Comparison of ENCODE assay signal across 17 cellular contexts in genomic region chr11:6229911-6230310, GRCh38. TPM values are rescaled to one million over a fixed set of nuclear protein-coding genes. Genes with fewer than 3 reads are reported as not detected.
DNase-seq lines count a peak whose midpoint lies in the region; ATAC-seq, FAIRE-seq and TF ChIP-seq lines count a peak whose summit lies in the region.
"Had no signal": no experiment of that assay in that cellular context is flagged by ENCODE, and none has a peak within 500 bp of the region (broad histone marks: within the 10 kb centered on the region; RNA-seq: fewer than 3 reads in every experiment).

No MANE protein-coding gene starts in this region.

- no peak for TF ChIP-seq RAD21 in K562 (CRISPR knock-in tag; conservative IDR thresholded peaks at IDR 0.05 in 1 of 2, IDR thresholded peaks at IDR 0.05 in 1 of 2)

- H3K4me1 Mint-ChIP-seq in natural killer cell: peaks cover 90 to 97% of the 10 kb centered on the region in 2 donors

- no peaks in the 10 kb centered on the region for H3K27me3 Mint-ChIP-seq in natural killer cell (ENCODE audit: low read depth in 2 of 2)
- H3K27me3 Mint-ChIP-seq: IgD-negative memory B cell had no signal

- peaks cover 70% of the 10 kb centered on the region for H3K79me2 ChIP-seq in K562 (ENCODE audit: control insufficient read depth, insufficient read depth, low read length)

- H3K36me3 Mint-ChIP-seq in natural killer cell: no peaks in the 10 kb centered on the region

- no peak overlapping the region for H3K4me3 ChIP-seq in K562
- H3K4me3 ChIP-seq: prostate gland had no signal

- H3K27ac ChIP-seq in K562 (ENCODE audit: extremely low read depth, low read depth, low read length): no peak overlapping the region
- H3K27ac ChIP-seq: prostate gland had no signal

- POLR2A ChIA-PET in K562 (lab: Yijun Ruan, JAX): interaction anchor here (0.6 to 1.4 kb wide), 3 partner anchors 15 to 452 kb away, joined by 3 read pairs; no protein-coding TSS in a partner anchor

- peak overlapping the region; percentile 77 to 89 for H3K27ac Mint-ChIP-seq in natural killer cell
- H3K27ac Mint-ChIP-seq: IgD-negative memory B cell had no signal

- H3K4me1 ChIP-seq in K562 (replicated peaks in 1 of 2; ENCODE audit: control insufficient read depth in 2 of 2, insufficient read depth in 2 of 2, low read length in 2 of 2): peaks cover 0 to 44% of the 10 kb centered on the region in 2 experiments; a peak in 4 of 5 replicates
- H3K4me1 ChIP-seq: prostate gland had no signal

- peaks cover 10% of the 10 kb centered on the region for H4K20me1 ChIP-seq in K562 (replicated peaks; ENCODE audit: control insufficient read depth, insufficient read depth, low read length)

- DNase-seq in NOMO-1 (lab: John Stamatoyannopoulos, UW; ENCODE audit: unreplicated experiment in 2 of 2) (peak; percentile 43 to 58), NOMO-1 treated with dmso at 0.1 percent for 144 hours (lab: John Stamatoyannopoulos, UW; ENCODE audit: unreplicated experiment) (no peak), KBM-7 (peak; percentile 51), K562 (ENCODE audit: extremely low read depth in 1 of 4, low spot score in 3 of 4) (no peak), natural killer cell (no peak), DMS153 treated with DMSO at 0.1 percent for 48 hours (lab: John Stamatoyannopoulos, UW; ENCODE audit: unreplicated experiment) (no peak)
- DNase-seq: activated CD4-positive, CD25-positive, alpha-beta regulatory T cell; aorta; NCI-H1436 had no signal

- ATAC-seq in K562: no peak
- ATAC-seq in natural killer cell: no peak
- no peak for ATAC-seq in GM21737 (IDR thresholded peaks at IDR 0.05; ENCODE audit: unreplicated experiment)
- ATAC-seq in HG02642 (IDR thresholded peaks at IDR 0.05; ENCODE audit: poor library complexity, unreplicated experiment): no peak

- H3K36me3 ChIP-seq in K562 (ENCODE audit: control insufficient read depth, insufficient read depth, low read length): peaks cover 3% of the 10 kb centered on the region; the same call in 1 of the 3 replicates
- H3K36me3 ChIP-seq: prostate gland had no signal

- WGBS in K562 (ENCODE audit: insufficient coverage, low coverage, missing lambda C conversion rate): 14% methylated on average over 2 of the region's 2 CpGs

- peak overlapping the region; percentile 35 for H3K4me2 ChIP-seq in K562 (ENCODE audit: insufficient read depth, low read length)

- no peaks in the 10 kb centered on the region for H3K27me3 ChIP-seq in K562 (ENCODE audit: control insufficient read depth in 2 of 2, insufficient read depth in 2 of 2, low read length in 2 of 2)

- BruUV-seq in K562 (replicated peaks; lab: Mats Ljungman, UMichigan): no TSS peak

- FAIRE-seq in K562 (lab: Jason Lieb, UNC): no peak
- FAIRE-seq: keratinocyte had no signal

- CTCF ChIA-PET in K562 (lab: Yijun Ruan, JAX; ENCODE audit: low intra/inter-chr PET ratio): no interaction called here

- peak overlapping the region; percentile 89 for H3K4me3 Mint-ChIP-seq in natural killer cell

- H3K9me3 ChIP-seq in K562 (replicated peaks; ENCODE audit: control insufficient read depth, insufficient read depth, low read depth, low read length): no peaks in the 10 kb centered on the region
- H3K9me3 ChIP-seq: prostate gland had no signal

- no peak for TF ChIP-seq POLR2A in K562 (conservative IDR thresholded peaks at IDR 0.05)

- intact Hi-C loops in K562 (cut with micrococcal nuclease) (no loop called here), natural killer cell (cut with micrococcal nuclease) (loop anchor here (10.0 kb wide), 1 partner anchor 545 kb away; the partner anchor contains the start of genes TRIM22 and TRIM5)

- H3K9me3 Mint-ChIP-seq in natural killer cell: peaks cover 0 to 2% of the 10 kb centered on the region in 2 donors
- H3K9me3 Mint-ChIP-seq: IgD-negative memory B cell had no signal

- peaks cover 7% of the 10 kb centered on the region for H3K9me1 ChIP-seq in K562 (ENCODE audit: control insufficient read depth, insufficient read depth, low read length)

- in situ Hi-C loops in KBM-7 (cut with MboI; ENCODE audit: low pct_unique_long_range_greater_than_20kb, low sequenced_read_pairs): no loop called here
- in situ Hi-C loops in K562 (cut with MboI): no loop called here

- no peak overlapping the region for H2AFZ ChIP-seq in K562 (ENCODE audit: low read depth, low read length)

- TF ChIP-seq CTCF in K562 (IDR thresholded peaks at IDR 0.05 in 2 of 3, conservative IDR thresholded peaks at IDR 0.05 in 1 of 3; ENCODE audit: insufficient read depth in 2 of 3, low read depth in 1 of 3, low read length in 3 of 3) (no peak), natural killer cell (IDR thresholded peaks at IDR 0.05) (no peak)

- TF ChIP-seq EP300 in K562 (IDR thresholded peaks at IDR 0.05; ENCODE audit: low read length): no peak

- H3K9ac ChIP-seq in K562 (ENCODE audit: insufficient read depth in 1 of 2, low read depth in 2 of 2, low read length in 2 of 2): peak overlapping the region in 1 of 2 experiments; percentile 4; a peak in 1 of 4 replicates

RNA-seq across cellular contexts. Expression of gene FHIP1B, which starts 4.5 kb away (rescaled TPM):
- 52.8 and 87.9 TPM in 2 replicates for total RNA-seq in K562 (2011; cell fraction: chromatin; rRNA removed; ENCODE audit: low replicate concordance)
- total RNA-seq in K562 (2011; cell fraction: nucleolus; rRNA removed): 55.5 and 59.0 TPM in 2 replicates
- 70.2 and 97.8 TPM in 2 replicates for total RNA-seq in K562 (2011; cell fraction: nucleoplasm; rRNA removed)
- total RNA-seq in K562 (2014; rRNA removed): 10.4 and 19.6 TPM in 2 replicates
- total RNA-seq in K562 (2014; rRNA removed; fragmentation: Illumina TruSeq; extraction: Trizol): 6.6 and 8.4 TPM in 2 replicates
- total RNA-seq in K562 (2015; rRNA removed; fragmentation: Illumina TruSeq; extraction: Trizol): 11.2 and 15.6 TPM in 2 replicates
- 20.1 and 21.0 TPM in 2 replicates for total RNA-seq in K562 (2021)
- 24.7 and 33.9 TPM in 2 replicates for polyA plus RNA-seq in K562 (2011; rRNA removed)
- 37.0 and 55.6 TPM in 2 replicates for polyA plus RNA-seq in K562 (2011; cell fraction: cytosol; rRNA removed)
- polyA plus RNA-seq in K562 (2011; cell fraction: nucleus; rRNA removed): 212 and 288 TPM in 2 replicates
- polyA plus RNA-seq in K562 (2012): 12.7 and 23.3 TPM in 2 replicates
- polyA plus RNA-seq in K562 (2014; fragmentation: Illumina TruSeq; extraction: Trizol): 15.6 and 23.3 TPM in 2 replicates
- polyA plus RNA-seq in K562 (2014; fragmentation: Nextera tagmentation; extraction: Ambion mirVana): 1 to 10 TPM in 1 of 2 experiments, under 1 TPM in 1; 0.94 to 1.1 TPM
- polyA plus RNA-seq in K562 (2014; rRNA removed): 24.3 TPM in 2 replicates
- 20.4 and 20.5 TPM in 2 replicates for polyA minus RNA-seq in K562 (2011; rRNA and poly(A)+ RNA removed)
- polyA minus RNA-seq in K562 (2011; cell fraction: cytosol; rRNA and poly(A)+ RNA removed): 11.6 and 17.8 TPM in 2 replicates
- 45.2 and 53.0 TPM in 2 replicates for polyA minus RNA-seq in K562 (2011; cell fraction: nucleus; rRNA and poly(A)+ RNA removed)
- total RNA-seq in natural killer cell: 10 to 100 TPM; 50.6 to 76.9 (median 58.4) TPM

RNA-seq across cellular contexts. Expression of gene CNGA4, which starts 9.0 kb away (rescaled TPM):
- 0.56 TPM in 1 of 2 replicates, not detected in the other for total RNA-seq in K562 (2011; cell fraction: chromatin; rRNA removed; ENCODE audit: low replicate concordance)
- total RNA-seq in K562 (2011; cell fraction: nucleolus; rRNA removed): not detected in 2 replicates
- total RNA-seq in K562 (2011; cell fraction: nucleoplasm; rRNA removed): not detected in 2 replicates
- 0.09 and 0.16 TPM in 2 replicates for total RNA-seq in K562 (2014; rRNA removed)
- total RNA-seq in K562 (2014; rRNA removed; fragmentation: Illumina TruSeq; extraction: Trizol): not detected in 2 replicates
- not detected in 2 replicates for total RNA-seq in K562 (2015; rRNA removed; fragmentation: Illumina TruSeq; extraction: Trizol)
- not detected in 2 replicates for total RNA-seq in K562 (2021)
- 0.04 and 0.09 TPM in 2 replicates for polyA plus RNA-seq in K562 (2011; rRNA removed)
- polyA plus RNA-seq in K562 (2011; cell fraction: cytosol; rRNA removed): 0.06 and 0.28 TPM in 2 replicates
- 0.25 and 0.30 TPM in 2 replicates for polyA plus RNA-seq in K562 (2011; cell fraction: nucleus; rRNA removed)
- 0.09 and 0.18 TPM in 2 replicates for polyA plus RNA-seq in K562 (2012)
- 0.06 TPM in 1 of 2 replicates, not detected in the other for polyA plus RNA-seq in K562 (2014; fragmentation: Illumina TruSeq; extraction: Trizol)
- not detected for polyA plus RNA-seq in K562 (2014; fragmentation: Nextera tagmentation; extraction: Ambion mirVana)
- 0.05 TPM in 1 of 2 replicates, not detected in the other for polyA plus RNA-seq in K562 (2014; rRNA removed)
- 0.12 TPM in 1 of 2 replicates, not detected in the other for polyA minus RNA-seq in K562 (2011; rRNA and poly(A)+ RNA removed)
- polyA minus RNA-seq in K562 (2011; cell fraction: cytosol; rRNA and poly(A)+ RNA removed): not detected in 2 replicates
- polyA minus RNA-seq in K562 (2011; cell fraction: nucleus; rRNA and poly(A)+ RNA removed): 0.22 and 0.27 TPM in 2 replicates
- total RNA-seq in natural killer cell: under 1 TPM; 0.35 to 0.50 (median 0.39) TPM
- total RNA-seq: A172, epithelial cell of proximal tubule had no signal
- polyA plus RNA-seq: IgD-negative memory B cell had no signal

RNA-seq across cellular contexts. Expression of gene C11orf42, which starts 24.6 kb away (rescaled TPM):
- not detected in 2 replicates for total RNA-seq in K562 (2011; cell fraction: chromatin; rRNA removed; ENCODE audit: low replicate concordance)
- not detected in 2 replicates for total RNA-seq in K562 (2011; cell fraction: nucleolus; rRNA removed)
- total RNA-seq in K562 (2011; cell fraction: nucleoplasm; rRNA removed): not detected in 2 replicates
- total RNA-seq in K562 (2014; rRNA removed) (not detected in 2 replicates), K562 (2014; rRNA removed; fragmentation: Illumina TruSeq; extraction: Trizol) (not detected in 2 replicates), K562 (2015; rRNA removed; fragmentation: Illumina TruSeq; extraction: Trizol) (not detected in 2 replicates), K562 (2021) (not detected in 2 replicates), natural killer cell (not detected)
- polyA plus RNA-seq in K562 (2011; rRNA removed) (not detected in 2 replicates), K562 (2014; fragmentation: Illumina TruSeq; extraction: Trizol) (not detected in 2 replicates), K562 (2014; fragmentation: Nextera tagmentation; extraction: Ambion mirVana) (not detected), K562 (2014; rRNA removed) (not detected in 2 replicates)
- polyA plus RNA-seq in K562 (2011; cell fraction: cytosol; rRNA removed): not detected in 2 replicates
- not detected in 2 replicates for polyA plus RNA-seq in K562 (2011; cell fraction: nucleus; rRNA removed)
- 0.11 TPM in 1 of 2 replicates, not detected in the other for polyA plus RNA-seq in K562 (2012)
- not detected in 2 replicates for polyA minus RNA-seq in K562 (2011; rRNA and poly(A)+ RNA removed)
- polyA minus RNA-seq in K562 (2011; cell fraction: cytosol; rRNA and poly(A)+ RNA removed): not detected in 2 replicates
- polyA minus RNA-seq in K562 (2011; cell fraction: nucleus; rRNA and poly(A)+ RNA removed): not detected in 2 replicates
- total RNA-seq: A172, aorta, epithelial cell of proximal tubule, temporal lobe had no signal
- polyA plus RNA-seq: aorta, IgD-negative memory B cell, keratinocyte had no signal

RNA-seq across cellular contexts. Expression of gene CCKBR, which starts 29.7 kb away (rescaled TPM):
- not detected in 2 replicates for total RNA-seq in K562 (2011; cell fraction: chromatin; rRNA removed; ENCODE audit: low replicate concordance)
- not detected in 2 replicates for total RNA-seq in K562 (2011; cell fraction: nucleolus; rRNA removed)
- total RNA-seq in K562 (2011; cell fraction: nucleoplasm; rRNA removed): not detected in 2 replicates
- total RNA-seq in K562 (2014; rRNA removed) (not detected in 2 replicates), K562 (2014; rRNA removed; fragmentation: Illumina TruSeq; extraction: Trizol) (not detected in 2 replicates), K562 (2015; rRNA removed; fragmentation: Illumina TruSeq; extraction: Trizol) (not detected in 2 replicates), K562 (2021) (not detected in 2 replicates), natural killer cell (not detected)
- polyA plus RNA-seq in K562 (2011; rRNA removed) (not detected in 2 replicates), K562 (2014; fragmentation: Illumina TruSeq; extraction: Trizol) (not detected in 2 replicates), K562 (2014; fragmentation: Nextera tagmentation; extraction: Ambion mirVana) (not detected), K562 (2014; rRNA removed) (not detected in 2 replicates)
- polyA plus RNA-seq in K562 (2011; cell fraction: cytosol; rRNA removed): not detected in 2 replicates
- polyA plus RNA-seq in K562 (2011; cell fraction: nucleus; rRNA removed): not detected in 2 replicates
- polyA plus RNA-seq in K562 (2012): not detected in 2 replicates
- polyA minus RNA-seq in K562 (2011; rRNA and poly(A)+ RNA removed): not detected in 2 replicates
- not detected in 2 replicates for polyA minus RNA-seq in K562 (2011; cell fraction: cytosol; rRNA and poly(A)+ RNA removed)
- not detected in 2 replicates for polyA minus RNA-seq in K562 (2011; cell fraction: nucleus; rRNA and poly(A)+ RNA removed)
- total RNA-seq: A172, aorta, epithelial cell of proximal tubule, prostate gland had no signal
- polyA plus RNA-seq: aorta, IgD-negative memory B cell, keratinocyte had no signal

RNA-seq across cellular contexts. Expression of gene OR52W1, which starts 30.9 kb away (rescaled TPM):
- not detected in 2 replicates for total RNA-seq in K562 (2011; cell fraction: chromatin; rRNA removed; ENCODE audit: low replicate concordance)
- not detected in 2 replicates for total RNA-seq in K562 (2011; cell fraction: nucleolus; rRNA removed)
- total RNA-seq in K562 (2011; cell fraction: nucleoplasm; rRNA removed): not detected in 2 replicates
- total RNA-seq in K562 (2014; rRNA removed) (not detected in 2 replicates), K562 (2014; rRNA removed; fragmentation: Illumina TruSeq; extraction: Trizol) (not detected in 2 replicates), K562 (2015; rRNA removed; fragmentation: Illumina TruSeq; extraction: Trizol) (not detected in 2 replicates), K562 (2021) (not detected in 2 replicates), natural killer cell (not detected)
- polyA plus RNA-seq in K562 (2011; rRNA removed) (not detected in 2 replicates), K562 (2014; fragmentation: Illumina TruSeq; extraction: Trizol) (not detected in 2 replicates), K562 (2014; fragmentation: Nextera tagmentation; extraction: Ambion mirVana) (not detected), K562 (2014; rRNA removed) (not detected in 2 replicates)
- not detected in 2 replicates for polyA plus RNA-seq in K562 (2011; cell fraction: cytosol; rRNA removed)
- not detected in 2 replicates for polyA plus RNA-seq in K562 (2011; cell fraction: nucleus; rRNA removed)
- polyA plus RNA-seq in K562 (2012): not detected in 2 replicates
- polyA minus RNA-seq in K562 (2011; rRNA and poly(A)+ RNA removed): not detected in 2 replicates
- not detected in 2 replicates for polyA minus RNA-seq in K562 (2011; cell fraction: cytosol; rRNA and poly(A)+ RNA removed)
- not detected in 2 replicates for polyA minus RNA-seq in K562 (2011; cell fraction: nucleus; rRNA and poly(A)+ RNA removed)
- total RNA-seq: A172, aorta, epithelial cell of proximal tubule, prostate gland, temporal lobe had no signal
- polyA plus RNA-seq: aorta, IgD-negative memory B cell, keratinocyte had no signal

Comparison
In these comparisons a context has a peak if more than half of its experiments do, and no peak if none do; other contexts are left out.
1. DNase-seq: peak in NOMO-1 (2 of 2) and KBM-7 (single experiment); none in NOMO-1 treated with dmso at 0.1 percent for 144 hours (single experiment), K562 (0 of 4), natural killer cell (single experiment) and DMS153 treated with DMSO at 0.1 percent for 48 hours (single experiment).